Comparison of ENCODE assay signal across 9 cellular contexts in the genomic region with DNA sequence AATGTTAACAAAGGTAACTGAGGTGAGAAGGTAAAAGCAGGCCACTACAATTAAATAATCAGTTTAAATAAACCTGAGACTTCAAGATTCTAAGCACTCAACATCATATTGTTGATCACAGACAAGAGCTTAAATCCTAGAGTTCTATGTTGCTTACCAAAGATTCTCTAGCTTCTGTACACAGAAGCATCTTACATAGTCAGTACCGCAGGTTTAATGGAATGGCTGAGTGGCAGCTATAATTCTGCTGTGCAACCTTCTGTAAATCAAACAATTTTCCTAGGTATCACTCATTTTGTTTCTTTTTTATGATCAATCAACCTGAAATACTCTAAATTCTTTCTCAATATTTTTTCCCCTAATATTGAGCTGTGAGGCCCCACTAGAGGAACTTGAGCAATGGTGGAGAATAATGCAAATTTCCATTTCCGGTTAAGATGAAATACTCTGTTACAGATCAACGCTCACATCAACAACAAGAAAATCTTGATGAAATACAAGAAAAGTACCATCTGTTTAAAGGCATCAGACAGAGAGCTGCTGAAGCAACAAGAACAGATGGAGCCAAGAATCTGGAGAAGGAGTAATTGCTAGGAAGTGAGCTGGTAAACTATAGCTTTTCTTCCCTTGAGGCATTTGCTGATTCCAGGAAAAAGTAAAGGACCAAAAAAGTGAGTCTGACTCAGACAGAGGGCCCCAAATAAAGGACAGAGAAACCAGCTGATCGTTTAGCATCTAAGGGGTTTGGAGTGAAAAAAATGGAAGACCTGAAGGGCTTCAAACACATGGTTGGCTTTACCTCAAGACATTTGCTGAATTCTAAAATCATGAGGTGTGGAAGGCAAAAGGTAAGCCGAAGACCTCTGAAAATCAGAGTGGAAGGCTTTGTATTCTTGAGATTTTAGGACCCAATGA. TPM values are rescaled to one million over a fixed set of nuclear protein-coding genes. Genes with fewer than 3 reads are reported as not detected.
A peak's percentile ranks its signal among the peaks of the same experiment; 100 is the strongest.
DNase-seq lines count a peak whose midpoint lies in the region; ATAC-seq and TF ChIP-seq lines count a peak whose summit lies in the region.
"Had no signal": no experiment of that assay in that cellular context is flagged by ENCODE, and none has a peak within 500 bp of the region (broad histone marks: within the 10 kb centered on the region; RNA-seq: fewer than 3 reads in every experiment).

No MANE protein-coding gene starts in this region.

- intact Hi-C loops in lower leg skin (cut with DNase I; ENCODE audit: low total_unique reads) (no loop called here), gastrocnemius medialis (cut with DNase I; ENCODE audit: low total_unique reads) (no loop called here)

- ATAC-seq in GM19468 (IDR thresholded peaks at IDR 0.05; ENCODE audit: extremely low read depth, unreplicated experiment) (peak; percentile 97), HG03280 (IDR thresholded peaks at IDR 0.05; ENCODE audit: unreplicated experiment) (peak; percentile 92), esophagus mucosa (peak; percentile 17), gastrocnemius medialis (no peak)
- ATAC-seq: upper lobe of right lung had no signal

- TF ChIP-seq CTCF in lower leg skin (IDR thresholded peaks at IDR 0.05) (no peak), coronary artery (IDR thresholded peaks at IDR 0.05) (no peak), gastrocnemius medialis (IDR thresholded peaks at IDR 0.05 in 4 of 5, conservative IDR thresholded peaks at IDR 0.05 in 1 of 5) (no peak)

- peak; percentile 10 for DNase-seq in GM04503 (ENCODE audit: low read depth)
- no peak for DNase-seq in midbrain (lab: John Stamatoyannopoulos, UW)
- DNase-seq in lower leg skin (ENCODE audit: low spot score in 2 of 2), result no peak
- no peak for DNase-seq in coronary artery (ENCODE audit: low spot score)
- DNase-seq in gastrocnemius medialis, result no peak
- DNase-seq: upper lobe of right lung had no signal

- no peak for TF ChIP-seq POLR2A in lower leg skin (IDR thresholded peaks at IDR 0.05)
- TF ChIP-seq POLR2A in gastrocnemius medialis (IDR thresholded peaks at IDR 0.05), result no peak

- H3K27me3 ChIP-seq in gastrocnemius medialis, result no peaks in the 10 kb centered on the region
- H3K27me3 ChIP-seq: upper lobe of right lung had no signal

- in situ Hi-C loops in gastrocnemius medialis (cut with MboI; ENCODE audit: low sequenced_read_pairs in 4 of 4), result no loop called here

- 66 to 79% methylated on average over 5 of the region's 5 CpGs for WGBS in lower leg skin, 2 donors

- H3K36me3 ChIP-seq in gastrocnemius medialis, result peaks cover 0 to 56% of the 10 kb centered on the region in 2 donors

- H3K27ac ChIP-seq in coronary artery, result no peak overlapping the region
- no peak overlapping the region for H3K27ac ChIP-seq in gastrocnemius medialis
- H3K27ac ChIP-seq: upper lobe of right lung had no signal

- H3K4me3 ChIP-seq in lower leg skin (ENCODE audit: low read depth, poor library complexity, severe bottlenecking), result no peak overlapping the region
- no peak overlapping the region for H3K4me3 ChIP-seq in coronary artery
- no peak overlapping the region for H3K4me3 ChIP-seq in gastrocnemius medialis
- H3K4me3 ChIP-seq: upper lobe of right lung had no signal

- no peaks in the 10 kb centered on the region for H3K4me1 ChIP-seq in gastrocnemius medialis
- H3K4me1 ChIP-seq: upper lobe of right lung had no signal

- H3K9me3 ChIP-seq in gastrocnemius medialis, result no peaks in the 10 kb centered on the region
- H3K9me3 ChIP-seq: upper lobe of right lung had no signal

RNA-seq across cellular contexts. Expression of gene PNPLA8, which starts 22.6 kb away (rescaled TPM):
- 19.7 TPM for total RNA-seq in esophagus mucosa
- 10 to 100 TPM; 25.6 to 37.1 (median 33.3) TPM for total RNA-seq in lower leg skin
- 10 to 100 TPM; 49.7 to 86.3 (median 61.9) TPM for total RNA-seq in gastrocnemius medialis

RNA-seq across cellular contexts. Expression of gene NRCAM, which starts 47.1 kb away (rescaled TPM):
- total RNA-seq in esophagus mucosa (10.9 TPM), lower leg skin (1 to 10 TPM; 1.1 to 6.1 (median 4.0) TPM), gastrocnemius medialis (under 1 TPM in 3 of 4 donors, not detected in 1; 0.18 to 0.31 (median 0.23) TPM)

Comparison
In these comparisons a context has a peak if more than half of its experiments do, and no peak if none do; other contexts are left out.
1. ATAC-seq: peak in GM19468 (single experiment), HG03280 (single experiment) and esophagus mucosa (single experiment); none in gastrocnemius medialis (0 of 2).